Comparison of ENCODE assay signal across 8 cellular contexts in the genomic region with DNA sequence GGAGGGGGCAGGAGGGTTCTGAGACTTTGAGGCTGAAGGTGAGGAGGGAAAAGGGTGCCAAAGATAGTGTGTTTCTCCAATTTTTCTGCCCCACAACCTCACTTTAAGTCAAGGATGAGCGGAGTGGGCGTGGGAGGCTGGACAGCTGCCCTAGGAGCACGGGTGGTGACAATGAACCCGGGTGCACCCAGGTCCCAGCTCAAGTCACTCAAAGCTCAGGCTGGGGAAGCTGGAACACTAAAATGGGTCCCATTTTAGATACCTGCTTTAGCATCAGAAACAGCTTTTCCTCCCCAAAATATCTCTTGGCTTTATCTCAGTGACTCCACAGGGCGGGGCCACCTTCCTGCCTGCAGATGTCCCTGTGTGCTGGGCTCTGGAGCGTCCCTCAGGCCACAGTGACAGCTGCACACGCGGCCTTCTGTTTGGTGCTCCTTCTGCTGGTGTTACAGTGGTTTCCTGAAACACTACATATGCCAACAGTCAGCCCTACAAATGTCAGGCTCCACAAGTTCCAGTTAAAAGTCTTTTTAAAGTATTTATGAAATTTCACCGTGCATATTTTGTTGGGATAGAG. TPM values are rescaled to one million over a fixed set of nuclear protein-coding genes. Genes with fewer than 3 reads are reported as not detected.
A peak's percentile ranks its signal among the peaks of the same experiment; 100 is the strongest.
DNase-seq lines count a peak whose midpoint lies in the region; ATAC-seq, FAIRE-seq and TF ChIP-seq lines count a peak whose summit lies in the region.

No MANE protein-coding gene starts in this region.

- peaks cover 15% of the 10 kb centered on the region for H3K36me3 Mint-ChIP-seq in activated CD4-positive, alpha-beta memory T cell treated with anti-CD3 and anti-CD28 coated beads for 36 hours

- H3K9ac ChIP-seq in HepG2 (ENCODE audit: insufficient read depth, low read depth, low read length), result no peak overlapping the region

- peaks cover 6% of the 10 kb centered on the region for H3K79me2 ChIP-seq in HepG2 (ENCODE audit: insufficient read depth, low read length)

- no peaks in the 10 kb centered on the region for H3K27me3 Mint-ChIP-seq in activated CD4-positive, alpha-beta memory T cell treated with anti-CD3 and anti-CD28 coated beads for 36 hours

- peak overlapping the region; percentile 84 for H3K4me2 ChIP-seq in HepG2 (ENCODE audit: low read depth, low read length)

- BruUV-seq in HepG2 (replicated peaks; lab: Mats Ljungman, UMichigan), result no TSS peak

- no peaks in the 10 kb centered on the region for H3K9me3 Mint-ChIP-seq in activated CD4-positive, alpha-beta memory T cell treated with anti-CD3 and anti-CD28 coated beads for 36 hours

- peak; percentile 64 for ATAC-seq in HepG2
- ATAC-seq in GM18873 (IDR thresholded peaks at IDR 0.05; ENCODE audit: low FRiP score, unreplicated experiment), result no peak
- no peak for ATAC-seq in HG02623 (IDR thresholded peaks at IDR 0.05; ENCODE audit: unreplicated experiment)

- 12% methylated on average over 8 of the region's 9 CpGs for WGBS in HepG2 (ENCODE audit: low lambda C conversion rate)

- peak overlapping the region; percentile 39 for H3K4me3 Mint-ChIP-seq in activated CD4-positive, alpha-beta memory T cell treated with anti-CD3 and anti-CD28 coated beads for 36 hours

- TF ChIP-seq EP300 in Ishikawa (IDR thresholded peaks at IDR 0.05; ENCODE audit: borderline replicate concordance), result no peak
- TF ChIP-seq EP300 in HepG2 (IDR thresholded peaks at IDR 0.05; ENCODE audit: low read depth in 2 of 2, low read length in 2 of 2), result no peak
- no peak for TF ChIP-seq EP300 in HepG2 (CRISPR knock-in tag; IDR thresholded peaks at IDR 0.05; ENCODE audit: borderline replicate concordance)

- TF ChIP-seq RAD21 in Ishikawa (IDR thresholded peaks at IDR 0.05; ENCODE audit: low read depth) (no peak), HepG2 (CRISPR knock-in tag; IDR thresholded peaks at IDR 0.05) (no peak)

- H3K27me3 ChIP-seq in HepG2 (ENCODE audit: control insufficient read depth in 1 of 2, insufficient read depth in 2 of 2, low read length in 2 of 2), result peaks cover 4 to 38% of the 10 kb centered on the region in 2 experiments; a peak in 4 of 5 replicates

- peak overlapping the region in 2 of 3 experiments; percentile 29 to 82; a peak in 3 of 6 replicates for H3K4me3 ChIP-seq in HepG2 (replicated peaks in 1 of 3; ENCODE audit: insufficient read depth in 1 of 3, low read depth in 2 of 3, low read length in 3 of 3)

- peaks cover 31% of the 10 kb centered on the region for H3K4me1 ChIP-seq in HepG2 (ENCODE audit: insufficient read depth, low read length)

- POLR2A ChIA-PET in activated CD4-positive, alpha-beta memory T cell treated with anti-CD3 and anti-CD28 coated beads for 36 hours (lab: Charles Lee), result interaction anchor here (2.3 to 4.1 kb wide), 2 partner anchors 10 to 26 kb away, joined by 11 to 25 read pairs; no protein-coding TSS in a partner anchor
- POLR2A ChIA-PET in HepG2 (lab: Yijun Ruan, JAX), result interaction anchor here (2.7 kb wide), 1 partner anchor 19 kb away, joined by 19 read pairs; no protein-coding TSS in a partner anchor

- H3K36me3 ChIP-seq in HepG2 (replicated peaks in 1 of 2; ENCODE audit: control insufficient read depth in 1 of 2, insufficient read depth in 2 of 2, low read length in 2 of 2), result no peaks in the 10 kb centered on the region

- no peak for TF ChIP-seq POLR2A in HepG2 (IDR thresholded peaks at IDR 0.05; ENCODE audit: insufficient read depth in 1 of 2, low read depth in 2 of 2, low read length in 2 of 2)

- no peak for DNase-seq in GM10266 (ENCODE audit: extremely low spot score)
- peak; percentile 49 for DNase-seq in activated CD4-positive, alpha-beta memory T cell treated with anti-CD3 and anti-CD28 coated beads for 36 hours
- peak; percentile 20 for DNase-seq in HepG2 (ENCODE audit: low spot score)
- DNase-seq in cerebellar cortex (ENCODE audit: low spot score), result no peak
- DNase-seq in stimulated activated CD8-positive, alpha-beta memory T cell treated with anti-CD3 and anti-CD28 coated beads, Interleukin-4, amount 100 ng/mL, for 48 hours, result no peak

- H4K20me1 ChIP-seq in HepG2 (ENCODE audit: insufficient read depth, low read length), result no peaks in the 10 kb centered on the region

- no peak overlapping the region for H2AFZ ChIP-seq in HepG2 (ENCODE audit: low read length)

- CTCF ChIA-PET in activated CD4-positive, alpha-beta memory T cell treated with anti-CD3 and anti-CD28 coated beads for 36 hours (lab: Charles Lee), result interaction anchor here (0.6 to 0.8 kb wide), 2 partner anchors 78 to 79 kb away, joined by 3 read pairs; no protein-coding TSS in a partner anchor
- CTCF ChIA-PET in HepG2 (lab: Yijun Ruan, JAX; ENCODE audit: low intra/inter-chr PET ratio, low total read pairs), result no interaction called here

- TF ChIP-seq CTCF in GM10266 (IDR thresholded peaks at IDR 0.05; ENCODE audit: control insufficient read depth, insufficient read depth, low read depth, missing control alignments) (peak; percentile 32), HepG2 (CRISPR knock-in tag; IDR thresholded peaks at IDR 0.05) (peak; percentile 50; the same call in 1 of the 2 replicates)

- peak overlapping the region; percentile 33 for H3K27ac Mint-ChIP-seq in activated CD4-positive, alpha-beta memory T cell treated with anti-CD3 and anti-CD28 coated beads for 36 hours

- peaks cover 30% of the 10 kb centered on the region for H3K4me1 Mint-ChIP-seq in activated CD4-positive, alpha-beta memory T cell treated with anti-CD3 and anti-CD28 coated beads for 36 hours (ENCODE audit: low read depth)

- FAIRE-seq in HepG2 (lab: Jason Lieb, UNC), result no peak

- H3K9me3 ChIP-seq in HepG2 (ENCODE audit: low read length), result no peaks in the 10 kb centered on the region

- intact Hi-C loops in activated CD4-positive, alpha-beta memory T cell treated with anti-CD3 and anti-CD28 coated beads for 36 hours (cut with micrococcal nuclease), result no loop called here
- intact Hi-C loops in HepG2 (cut with micrococcal nuclease; ENCODE audit: unreplicated experiment), result loop anchor here (2.0 to 5.0 kb wide), 3 partner anchors 19 to 132 kb away; no protein-coding TSS in a partner anchor

- H3K27ac ChIP-seq in HepG2 (ENCODE audit: extremely low read length, insufficient read depth, low read length), result no peak overlapping the region

- in situ Hi-C loops in HepG2 (cut with HindIII; ENCODE audit: extremely low pct_ligation_motif_present, low pct_unique_long_range_greater_than_20kb), result no loop called here

TF ChIP-seq in Ishikawa, 13 proteins besides CTCF, POLR2A, EP300 and RAD21 (continues in another document):
- TF ChIP-seq TAF1 (IDR thresholded peaks at IDR 0.05; ENCODE audit: low read depth), result no peak

TF ChIP-seq in HepG2, 621 proteins besides CTCF, POLR2A, EP300 and RAD21 (continues in another document):
- TF ChIP-seq, protein P1, sequence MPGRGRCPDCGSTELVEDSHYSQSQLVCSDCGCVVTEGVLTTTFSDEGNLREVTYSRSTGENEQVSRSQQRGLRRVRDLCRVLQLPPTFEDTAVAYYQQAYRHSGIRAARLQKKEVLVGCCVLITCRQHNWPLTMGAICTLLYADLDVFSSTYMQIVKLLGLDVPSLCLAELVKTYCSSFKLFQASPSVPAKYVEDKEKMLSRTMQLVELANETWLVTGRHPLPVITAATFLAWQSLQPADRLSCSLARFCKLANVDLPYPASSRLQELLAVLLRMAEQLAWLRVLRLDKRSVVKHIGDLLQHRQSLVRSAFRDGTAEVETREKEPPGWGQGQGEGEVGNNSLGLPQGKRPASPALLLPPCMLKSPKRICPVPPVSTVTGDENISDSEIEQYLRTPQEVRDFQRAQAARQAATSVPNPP (CRISPR knock-in tag; IDR thresholded peaks at IDR 0.05), result no peak
- TF ChIP-seq ZBTB7A (CRISPR knock-in tag; IDR thresholded peaks at IDR 0.05) (no peak), NCOA1 (CRISPR knock-in tag; IDR thresholded peaks at IDR 0.05) (no peak), SUZ12 (IDR thresholded peaks at IDR 0.05; ENCODE audit: low read depth, low read length) (no peak), ZNF788 (CRISPR knock-in tag; IDR thresholded peaks at IDR 0.05; ENCODE audit: borderline replicate concordance) (no peak)
- TF ChIP-seq, protein P2, sequence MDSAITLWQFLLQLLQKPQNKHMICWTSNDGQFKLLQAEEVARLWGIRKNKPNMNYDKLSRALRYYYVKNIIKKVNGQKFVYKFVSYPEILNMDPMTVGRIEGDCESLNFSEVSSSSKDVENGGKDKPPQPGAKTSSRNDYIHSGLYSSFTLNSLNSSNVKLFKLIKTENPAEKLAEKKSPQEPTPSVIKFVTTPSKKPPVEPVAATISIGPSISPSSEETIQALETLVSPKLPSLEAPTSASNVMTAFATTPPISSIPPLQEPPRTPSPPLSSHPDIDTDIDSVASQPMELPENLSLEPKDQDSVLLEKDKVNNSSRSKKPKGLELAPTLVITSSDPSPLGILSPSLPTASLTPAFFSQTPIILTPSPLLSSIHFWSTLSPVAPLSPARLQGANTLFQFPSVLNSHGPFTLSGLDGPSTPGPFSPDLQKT (CRISPR knock-in tag; IDR thresholded peaks at IDR 0.05; ENCODE audit: borderline replicate concordance), result no peak

RNA-seq across cellular contexts. Expression of a gene that starts 1.4 kb away (rescaled TPM):
- 10 to 100 TPM; 38.9 to 40.4 TPM for total RNA-seq in activated CD4-positive, alpha-beta memory T cell treated with anti-CD3 and anti-CD28 coated beads for 36 hours
- 5.0 TPM in 2 replicates for total RNA-seq in HepG2 (2016; rRNA removed; fragmentation: Illumina TruSeq; extraction: Trizol)
- total RNA-seq in HepG2 (2016; cell fraction: cytosol; rRNA removed; fragmentation: Illumina TruSeq; extraction: Trizol; ENCODE audit: low read depth), result 1.4 and 1.7 TPM in 2 replicates
- 4.7 TPM in 2 replicates for total RNA-seq in HepG2 (2016; cell fraction: insoluble cytoplasmic fraction; rRNA removed; fragmentation: Illumina TruSeq; extraction: Trizol)
- total RNA-seq in HepG2 (2016; cell fraction: membrane; rRNA removed; fragmentation: Illumina TruSeq; extraction: Trizol), result 1.8 and 2.3 TPM in 2 replicates
- 5.1 and 6.2 TPM in 2 replicates for total RNA-seq in HepG2 (2016; cell fraction: nucleus; rRNA removed; fragmentation: Illumina TruSeq; extraction: Trizol)
- polyA plus RNA-seq in HepG2 (2011; rRNA removed), result 8.5 and 10.9 TPM in 2 replicates
- polyA plus RNA-seq in HepG2 (2011; cell fraction: cytosol; rRNA removed), result 5.1 and 8.0 TPM in 2 replicates
- polyA plus RNA-seq in HepG2 (2011; cell fraction: nucleus; rRNA removed), result 14.4 and 16.4 TPM in 2 replicates
- 10.8 and 11.5 TPM in 2 replicates for polyA plus RNA-seq in HepG2 (2012)
- polyA plus RNA-seq in HepG2 (2016; cell fraction: cytosol; fragmentation: Illumina TruSeq; extraction: Trizol; ENCODE audit: low read depth), result 0.49 and 0.51 TPM in 2 replicates
- polyA plus RNA-seq in HepG2 (2016; cell fraction: insoluble cytoplasmic fraction; fragmentation: Illumina TruSeq; extraction: Trizol; ENCODE audit: low read depth), result 4.2 and 4.7 TPM in 2 replicates
- 1.0 and 1.1 TPM in 2 replicates for polyA plus RNA-seq in HepG2 (2016; cell fraction: membrane; fragmentation: Illumina TruSeq; extraction: Trizol; ENCODE audit: low read depth)
- polyA plus RNA-seq in HepG2 (2016; cell fraction: nucleus; fragmentation: Illumina TruSeq; extraction: Trizol; ENCODE audit: insufficient read depth, low read depth), result 4.4 and 5.6 TPM in 2 replicates
- 10.6 and 20.4 TPM in 2 replicates for polyA minus RNA-seq in HepG2 (2011; rRNA and poly(A)+ RNA removed; ENCODE audit: low replicate concordance)
- polyA minus RNA-seq in HepG2 (2011; cell fraction: cytosol; rRNA and poly(A)+ RNA removed), result 7.3 and 8.8 TPM in 2 replicates
- 19.0 and 19.6 TPM in 2 replicates for polyA minus RNA-seq in HepG2 (2011; cell fraction: nucleus; rRNA and poly(A)+ RNA removed)

Comparison
In these comparisons a context has a peak if more than half of its experiments do, and no peak if none do; other contexts are left out.
1. DNase-seq: peak in activated CD4-positive, alpha-beta memory T cell treated with anti-CD3 and anti-CD28 coated beads for 36 hours (single experiment) and HepG2 (single experiment); none in GM10266 (single experiment), cerebellar cortex (single experiment) and stimulated activated CD8-positive, alpha-beta memory T cell treated with anti-CD3 and anti-CD28 coated beads, Interleukin-4, amount 100 ng/mL, for 48 hours (single experiment).